21 cellular contexts compared by ENCODE assay signal in genomic region chr13:42986176-42986574, GRCh38. TPM values are rescaled to one million over a fixed set of nuclear protein-coding genes. Genes with fewer than 3 reads are reported as not detected.
A peak's percentile ranks its signal among the peaks of the same experiment; 100 is the strongest.
DNase-seq lines count a peak whose midpoint lies in the region; ATAC-seq and TF ChIP-seq lines count a peak whose summit lies in the region.
"Had no signal": no experiment of that assay in that cellular context is flagged by ENCODE, and none has a peak within 500 bp of the region (broad histone marks: within the 10 kb centered on the region; RNA-seq: fewer than 3 reads in every experiment).

No MANE protein-coding gene starts in this region.

- POLR2A ChIA-PET in PC-9 (lab: Charles Lee; ENCODE audit: unreplicated experiment), result interaction anchor here (0.5 to 0.7 kb wide), 3 partner anchors 11 to 38 kb away, joined by 3 to 16 read pairs (median 5); no protein-coding TSS in a partner anchor

- peak overlapping the region in 1 of 2 donors; percentile 41 for H3K9ac ChIP-seq in mucosa of rectum (ENCODE audit: low read depth in 1 of 2, low read length in 2 of 2)
- H3K9ac ChIP-seq in subcutaneous abdominal adipose tissue (ENCODE audit: low read length in 5 of 5), result peak overlapping the region in 2 of 5 donors; percentile 41 to 49
- H3K9ac ChIP-seq in neuronal stem cell (ENCODE audit: low read depth, low read length, poor library complexity), result no peak overlapping the region

- intact Hi-C loops in PC-9 (cut with micrococcal nuclease; ENCODE audit: unreplicated experiment), result no loop called here

- H3K79me2 ChIP-seq in PC-9 (ENCODE audit: low read depth) (no peaks in the 10 kb centered on the region), hepatocyte (peaks cover 19% of the 10 kb centered on the region)

- H3K27me3 ChIP-seq in PC-9 (ENCODE audit: insufficient read depth, low read depth) (no peaks in the 10 kb centered on the region), hepatocyte (no peaks in the 10 kb centered on the region), mucosa of rectum (ENCODE audit: control insufficient read depth in 2 of 2, insufficient read depth in 2 of 2, low read length in 2 of 2) (no peaks in the 10 kb centered on the region), subcutaneous abdominal adipose tissue (ENCODE audit: control insufficient read depth in 5 of 5, insufficient read depth in 4 of 5, low read length in 5 of 5) (no peaks in the 10 kb centered on the region), neuronal stem cell (ENCODE audit: control insufficient read depth in 3 of 3, insufficient read depth in 3 of 3, low read depth in 1 of 3, low read length in 3 of 3) (peaks cover 0 to 3% (median 0%) of the 10 kb centered on the region in 3 experiments)
- H3K27me3 ChIP-seq: spleen had no signal

- H4K20me1 ChIP-seq in PC-9 (ENCODE audit: insufficient read depth) (no peaks in the 10 kb centered on the region), hepatocyte (ENCODE audit: insufficient read depth, poor library complexity, severe bottlenecking) (no peaks in the 10 kb centered on the region)

- H3K27ac ChIP-seq in PC-9 (0 out of 2 replicates have a peak overlapping the region, but pooled peaks have one; percentile 19), hepatocyte (peak overlapping the region; percentile 89), mucosa of rectum (ENCODE audit: low read depth in 2 of 2, low read length in 2 of 2) (peak overlapping the region; percentile 86 to 91), subcutaneous abdominal adipose tissue (ENCODE audit: low read depth, low read length) (peak overlapping the region; percentile 78), neuronal stem cell (replicated peaks; ENCODE audit: low read length) (no peak overlapping the region)
- H3K27ac ChIP-seq: C4-2B had no signal

- H3K79me1 ChIP-seq in neuronal stem cell (ENCODE audit: low read depth, low read length), result no peaks in the 10 kb centered on the region

- no peaks in the 10 kb centered on the region for H3K9me2 ChIP-seq in PC-9 (ENCODE audit: insufficient read depth)
- H3K9me2 ChIP-seq in hepatocyte (replicated peaks; ENCODE audit: insufficient read depth), result no peaks in the 10 kb centered on the region

- H3K4me1 ChIP-seq in PC-9 (replicated peaks; ENCODE audit: insufficient read depth) (peaks cover 30% of the 10 kb centered on the region), hepatocyte (ENCODE audit: insufficient read depth) (peaks cover 30% of the 10 kb centered on the region), mucosa of rectum (ENCODE audit: control insufficient read depth in 2 of 2, insufficient read depth in 2 of 2, low read length in 2 of 2) (peaks cover 22 to 27% of the 10 kb centered on the region in 2 donors), subcutaneous abdominal adipose tissue (ENCODE audit: control insufficient read depth in 5 of 5, insufficient read depth in 5 of 5, low read length in 5 of 5) (peaks cover 3 to 41% (median 35%) of the 10 kb centered on the region in 5 donors), neuronal stem cell (ENCODE audit: control insufficient read depth in 2 of 2, insufficient read depth in 1 of 2, low read depth in 1 of 2, low read length in 2 of 2) (no peaks in the 10 kb centered on the region)

- H2AFZ ChIP-seq in PC-9 (no peak overlapping the region), hepatocyte (no peak overlapping the region), neuronal stem cell (ENCODE audit: low read length) (no peak overlapping the region)

- no TSS peak for BruUV-seq in PC-9 (replicated peaks; lab: Mats Ljungman, UMichigan)

- 0 out of 2 replicates have a peak, but pooled peaks cover 4% of the 10 kb centered on the region for H3F3A ChIP-seq in PC-9 (ENCODE audit: insufficient read depth, low read depth)

- H2BK12ac ChIP-seq in neuronal stem cell (ENCODE audit: low read length), result no peak overlapping the region

- CTCF ChIA-PET in PC-9 (lab: Charles Lee), result no interaction called here

- no peak overlapping the region for H4K91ac ChIP-seq in neuronal stem cell (ENCODE audit: low read depth, low read length, poor library complexity)

- H3K36me3 ChIP-seq in PC-9 (ENCODE audit: low read depth) (no peaks in the 10 kb centered on the region), hepatocyte (replicated peaks; ENCODE audit: insufficient read depth, low read depth) (no peaks in the 10 kb centered on the region), mucosa of rectum (ENCODE audit: control insufficient read depth in 2 of 2, insufficient read depth in 2 of 2, low read length in 2 of 2) (no peaks in the 10 kb centered on the region), subcutaneous abdominal adipose tissue (ENCODE audit: control insufficient read depth in 5 of 5, insufficient read depth in 5 of 5, low read length in 5 of 5) (no peaks in the 10 kb centered on the region), neuronal stem cell (replicated peaks in 1 of 2; ENCODE audit: control insufficient read depth in 2 of 2, insufficient read depth in 2 of 2, low read length in 2 of 2) (no peaks in the 10 kb centered on the region)

- no peak overlapping the region for H2BK5ac ChIP-seq in neuronal stem cell (ENCODE audit: low read length)

- DNase-seq in PC-9 (no peak), hepatocyte (ENCODE audit: low spot score) (no peak), neuronal stem cell (ENCODE audit: low spot score) (no peak), AG08396 (ENCODE audit: low spot score) (no peak), NCI-H526 treated with DMSO at 0.1 percent for 48 hours (lab: John Stamatoyannopoulos, UW) (no peak)
- DNase-seq: activated CD4-positive, alpha-beta T cell treated with anti-CD3 and anti-CD28 coated beads for 36 hours; activated CD8-positive, alpha-beta memory T cell treated with anti-CD3 and anti-CD28 coated beads for 24 hours; activated naive CD8-positive, alpha-beta T cell treated with anti-CD3 and anti-CD28 coated beads, Interleukin-2, amount 50 U/mL, for 24 hours; activated T-cell treated with anti-CD3 and anti-CD28 coated beads, Interleukin-2, amount 50 U/mL, for 1 hour; DMS79 treated with DMSO at 0.1 percent for 48 hours; naive thymus-derived CD8-positive, alpha-beta T cell; NCI-H2107; OCI-M1; retina; spleen had no signal

- H3K4me2 ChIP-seq in PC-9 (0 out of 2 replicates have a peak overlapping the region, but pooled peaks have one; percentile 38), hepatocyte (no peak overlapping the region), neuronal stem cell (ENCODE audit: insufficient read depth, low read length, poor library complexity, severe bottlenecking) (no peak overlapping the region)

- H2AK5ac ChIP-seq in neuronal stem cell (ENCODE audit: low read depth, low read length), result no peak overlapping the region

- no peak overlapping the region for H3K18ac ChIP-seq in neuronal stem cell (ENCODE audit: low read length)

- H3K4me3 ChIP-seq in PC-9 (no peak overlapping the region), hepatocyte (no peak overlapping the region), mucosa of rectum (ENCODE audit: low read length in 2 of 2) (peak overlapping the region; percentile 41 to 50), subcutaneous abdominal adipose tissue (ENCODE audit: low read depth in 1 of 5, low read length in 5 of 5) (peak overlapping the region in 4 of 5 donors; percentile 18 to 66 (median 41)), neuronal stem cell (ENCODE audit: low read length in 2 of 2) (no peak overlapping the region)
- H3K4me3 ChIP-seq: lung, spleen had no signal

- no peak overlapping the region for H3K23ac ChIP-seq in neuronal stem cell (ENCODE audit: low read depth, low read length, poor library complexity)

- TF ChIP-seq CTCF in PC-9 (conservative IDR thresholded peaks at IDR 0.05) (no peak), hepatocyte (IDR thresholded peaks at IDR 0.05; ENCODE audit: poor library complexity) (no peak)

- H2BK15ac ChIP-seq in neuronal stem cell (ENCODE audit: low read length), result no peak overlapping the region

- WGBS in hepatocyte (ENCODE audit: low lambda C conversion rate, missing lambda C conversion rate), result 81% methylated on average over 7 of the region's 7 CpGs
- WGBS in neuronal stem cell (ENCODE audit: extremely low coverage in 2 of 2, insufficient read length in 2 of 2, insufficient replicate concordance in 1 of 2), 2 donors, result no CpG with 5 or more reads among the region's 7 CpGs

- H2BK120ac ChIP-seq in neuronal stem cell (ENCODE audit: low read depth, low read length), result no peak overlapping the region

- no peak overlapping the region for H4K8ac ChIP-seq in neuronal stem cell (ENCODE audit: low read depth, low read length)

- H3K9me3 ChIP-seq in PC-9 (ENCODE audit: insufficient read depth, low read depth) (no peaks in the 10 kb centered on the region), hepatocyte (ENCODE audit: low read depth) (no peaks in the 10 kb centered on the region), mucosa of rectum (ENCODE audit: control insufficient read depth in 2 of 2, low read length in 2 of 2) (no peaks in the 10 kb centered on the region), subcutaneous abdominal adipose tissue (ENCODE audit: control insufficient read depth in 5 of 5, low read length in 5 of 5) (no peaks in the 10 kb centered on the region), neuronal stem cell (replicated peaks in 1 of 2; ENCODE audit: control insufficient read depth in 2 of 2, insufficient read depth in 1 of 2, low read depth in 1 of 2, low read length in 2 of 2) (no peaks in the 10 kb centered on the region)
- H3K9me3 ChIP-seq: spleen had no signal

- no peak overlapping the region for H3K4ac ChIP-seq in neuronal stem cell (ENCODE audit: low read length)

- H3K14ac ChIP-seq in neuronal stem cell (ENCODE audit: low read length), result no peak overlapping the region

- ATAC-seq in HG02678 (IDR thresholded peaks at IDR 0.05; ENCODE audit: unreplicated experiment), result no peak
- ATAC-seq: activated CD4-positive, alpha-beta T cell treated with anti-CD3 and anti-CD28 coated beads for 36 hours; activated naive CD8-positive, alpha-beta T cell treated with anti-CD3 and anti-CD28 coated beads, Interleukin-2, amount 50 U/mL, for 24 hours; naive thymus-derived CD8-positive, alpha-beta T cell; SK-N-SH treated with all-trans-retinoic acid at 6 μM for 48 hours had no signal

RNA-seq across cellular contexts. Expression of gene EPSTI1, which starts 5.9 kb away (rescaled TPM):
- total RNA-seq in PC-9 (2021) (2.7 and 3.4 TPM in 2 replicates), hepatocyte (22.2 and 24.5 TPM in 2 replicates)
- polyA plus RNA-seq in hepatocyte, result 27.7 and 31.0 TPM in 2 replicates
- polyA plus RNA-seq in neuronal stem cell (2013, experiment 1 of 2), result 0.18 TPM
- polyA plus RNA-seq in neuronal stem cell (2013, experiment 2 of 2), result 0.30 TPM

RNA-seq across cellular contexts. Expression of gene DNAJC15, which starts 37.2 kb away (rescaled TPM):
- total RNA-seq in PC-9 (2021) (12.7 and 14.8 TPM in 2 replicates), hepatocyte (3.5 and 4.3 TPM in 2 replicates)
- 10.6 and 12.4 TPM in 2 replicates for polyA plus RNA-seq in hepatocyte
- polyA plus RNA-seq in neuronal stem cell (2013, experiment 1 of 2), result 2.3 TPM
- polyA plus RNA-seq in neuronal stem cell (2013, experiment 2 of 2), result 2.9 TPM

Comparison
In these comparisons a context has a peak if more than half of its experiments do, and no peak if none do; other contexts are left out.
1. H3K4me3 ChIP-seq: peak in mucosa of rectum (2 of 2) and subcutaneous abdominal adipose tissue (4 of 5); none in PC-9 (single experiment), hepatocyte (single experiment) and neuronal stem cell (0 of 2).